Comparison of ENCODE assay signal across 29 cellular contexts in genomic region chr5:102617187-102617856, GRCh38.
DNase-seq lines count a peak whose midpoint lies in the region; ATAC-seq and TF ChIP-seq lines count a peak whose summit lies in the region.
"Had no signal": no experiment of that assay in that cellular context is flagged by ENCODE, and none has a peak within 500 bp of the region (broad histone marks: within the 10 kb centered on the region; RNA-seq: fewer than 3 reads in every experiment).

No MANE protein-coding gene starts in this region.

- 72 to 76% methylated on average over 3 to 4 of the region's 4 CpGs for WGBS in gastroesophageal sphincter (ENCODE audit: low coverage in 1 of 2), 2 donors

- H3K9me2 ChIP-seq in GM23338 (ENCODE audit: insufficient read depth): no peaks in the 10 kb centered on the region

- H3F3A ChIP-seq in GM23338 (replicated peaks; ENCODE audit: low read depth): no peaks in the 10 kb centered on the region

- H3K4me1 Mint-ChIP-seq in GM23338: no peaks in the 10 kb centered on the region
- H3K4me1 Mint-ChIP-seq: activated CD8-positive, alpha-beta memory T cell treated with anti-CD3 and anti-CD28 coated beads, Interleukin-2, amount 10 ng/mL, durations not matched to agents 7 days and 5 days; stimulated activated naive CD8-positive, alpha-beta T cell treated with anti-CD3 and anti-CD28 coated beads, Interleukin-15, amount 100 ng/mL, for 72 hours; WTC11 had no signal

- peak overlapping the region in 1 of 4 donors; percentile 28 for H3K27ac ChIP-seq in gastroesophageal sphincter
- H3K27ac ChIP-seq in GM23338 (ENCODE audit: low read depth): no peak overlapping the region
- H3K27ac ChIP-seq: cardiac muscle cell, HL-60 had no signal

- peaks cover 3% of the 10 kb centered on the region for H3K27me3 Mint-ChIP-seq in GM23338 (ENCODE audit: insufficient read depth, low read depth, poor library complexity)

- ATAC-seq in gastroesophageal sphincter: peak; percentile 80
- peak; percentile 96 for ATAC-seq in sciatic nerve
- ATAC-seq in GM23338: no peak
- ATAC-seq in stimulated activated naive CD8-positive, alpha-beta T cell treated with anti-CD3 and anti-CD28 coated beads, Interleukin-15, Interleukin-2, amounts not matched to agents 100 U/mL and 50 U/mL, for 24 hours: no peak
- ATAC-seq: activated CD8-positive, alpha-beta memory T cell treated with anti-CD3 and anti-CD28 coated beads, Interleukin-2, amount 10 ng/mL, durations not matched to agents 7 days and 5 days; activated T-cell treated with anti-CD3 and anti-CD28 coated beads, Interleukin-2, amount 50 U/mL, for 72 hours; left cardiac atrium; Panc1; stimulated activated naive CD8-positive, alpha-beta T cell treated with anti-CD3 and anti-CD28 coated beads, Interleukin-15, amount 100 ng/mL, for 72 hours; WTC11 had no signal

- H2AFZ ChIP-seq in GM23338: no peak overlapping the region

- H3K4me1 ChIP-seq in gastroesophageal sphincter: no peaks in the 10 kb centered on the region
- H3K4me1 ChIP-seq in GM23338 (ENCODE audit: insufficient read depth): no peaks in the 10 kb centered on the region
- H3K4me1 ChIP-seq: Caco-2 had no signal

- intact Hi-C loops in sciatic nerve (cut with DNase I): no loop called here

- no peak overlapping the region for H3K4me3 Mint-ChIP-seq in GM23338
- H3K4me3 Mint-ChIP-seq: activated CD8-positive, alpha-beta memory T cell treated with anti-CD3 and anti-CD28 coated beads, Interleukin-2, amount 10 ng/mL, durations not matched to agents 7 days and 5 days; activated T-cell treated with anti-CD3 and anti-CD28 coated beads, Interleukin-2, amount 50 U/mL, for 72 hours; stimulated activated naive CD8-positive, alpha-beta T cell treated with anti-CD3 and anti-CD28 coated beads, Interleukin-15, amount 100 ng/mL, for 72 hours; WTC11 had no signal

- no peaks in the 10 kb centered on the region for H4K20me1 ChIP-seq in GM23338 (replicated peaks; ENCODE audit: insufficient read depth)
- H4K20me1 ChIP-seq: BLaER1 treated with 17β-estradiol and CSF1 and Interleukin-3, amounts not matched to agents 10 nM and 100 nM had no signal

- peak; percentile 66 for DNase-seq in AG09309 (ENCODE audit: low read depth)
- DNase-seq in LHCN-M2 (ENCODE audit: low read depth): peak; percentile 70
- no peak for DNase-seq in sciatic nerve (ENCODE audit: low spot score)
- DNase-seq in NCI-H345 (lab: John Stamatoyannopoulos, UW): no peak
- no peak for DNase-seq in globus pallidus (ENCODE audit: low spot score)
- DNase-seq in GM23338 (ENCODE audit: low spot score): no peak
- no peak for DNase-seq in stimulated activated naive CD8-positive, alpha-beta T cell treated with anti-CD3 and anti-CD28 coated beads, Interleukin-15, Interleukin-2, amounts not matched to agents 100 U/mL and 50 U/mL, for 24 hours
- DNase-seq: activated CD4-positive, alpha-beta T cell treated with anti-CD3 and anti-CD28 coated beads, Interleukin-2, amount 50 U/mL, for 1 hour; activated CD8-positive, alpha-beta memory T cell treated with anti-CD3 and anti-CD28 coated beads, Interleukin-2, amount 10 ng/mL, durations not matched to agents 7 days and 5 days; activated naive CD4-positive, alpha-beta T cell treated with anti-CD3 and anti-CD28 coated beads, Interleukin-2, amount 50 U/mL, for 16 hours; activated T-cell treated with anti-CD3 and anti-CD28 coated beads, Interleukin-2, amount 50 U/mL, for 72 hours; aorta; Caco-2; cortex of kidney; head of caudate nucleus; left cardiac atrium; mammary epithelial cell; occipital lobe; SIG-M5; stimulated activated naive CD8-positive, alpha-beta T cell treated with anti-CD3 and anti-CD28 coated beads, Interleukin-15, amount 100 ng/mL, for 72 hours; SW 1271; T1000; trophoblast cell had no signal

- no peak for TF ChIP-seq POLR2A in gastroesophageal sphincter (IDR thresholded peaks at IDR 0.05)

- no peak overlapping the region for H3K27ac Mint-ChIP-seq in GM23338
- H3K27ac Mint-ChIP-seq: activated CD8-positive, alpha-beta memory T cell treated with anti-CD3 and anti-CD28 coated beads, Interleukin-2, amount 10 ng/mL, durations not matched to agents 7 days and 5 days; activated T-cell treated with anti-CD3 and anti-CD28 coated beads, Interleukin-2, amount 50 U/mL, for 72 hours; stimulated activated naive CD8-positive, alpha-beta T cell treated with anti-CD3 and anti-CD28 coated beads, Interleukin-15, amount 100 ng/mL, for 72 hours; WTC11 had no signal

- no peak for TF ChIP-seq EP300 in gastroesophageal sphincter (IDR thresholded peaks at IDR 0.05)

- H3K4me2 ChIP-seq in GM23338: no peak overlapping the region
- H3K4me2 ChIP-seq: BLaER1 treated with 17β-estradiol and CSF1 and Interleukin-3, amounts not matched to agents 10 nM and 100 nM had no signal

- H3K79me2 ChIP-seq in GM23338 (replicated peaks; ENCODE audit: insufficient read depth): no peaks in the 10 kb centered on the region

- TF ChIP-seq CTCF in AG09309 (IDR thresholded peaks at IDR 0.05; ENCODE audit: control insufficient read depth, insufficient read depth, low read depth, low read length, missing control alignments) (no peak), gastroesophageal sphincter (IDR thresholded peaks at IDR 0.05) (no peak), GM23338 (conservative IDR thresholded peaks at IDR 0.05; ENCODE audit: low read depth in 2 of 2) (no peak)

- no peaks in the 10 kb centered on the region for H3K27me3 ChIP-seq in gastroesophageal sphincter
- H3K27me3 ChIP-seq in GM23338 (ENCODE audit: insufficient read depth): no peaks in the 10 kb centered on the region
- H3K27me3 ChIP-seq: BLaER1 treated with 17β-estradiol and CSF1 and Interleukin-3, amounts not matched to agents 10 nM and 100 nM; cardiac muscle cell had no signal

- no peaks in the 10 kb centered on the region for H3K36me3 Mint-ChIP-seq in GM23338 (ENCODE audit: low read depth)
- H3K36me3 Mint-ChIP-seq: activated CD8-positive, alpha-beta memory T cell treated with anti-CD3 and anti-CD28 coated beads, Interleukin-2, amount 10 ng/mL, durations not matched to agents 7 days and 5 days had no signal

- H3K9me3 ChIP-seq in gastroesophageal sphincter: no peaks in the 10 kb centered on the region

- no peaks in the 10 kb centered on the region for H3K9me3 Mint-ChIP-seq in GM23338

- H3K36me3 ChIP-seq in gastroesophageal sphincter (no peaks in the 10 kb centered on the region), GM23338 (ENCODE audit: insufficient read depth) (no peaks in the 10 kb centered on the region)
- H3K36me3 ChIP-seq: BLaER1 treated with 17β-estradiol and CSF1 and Interleukin-3, amounts not matched to agents 10 nM and 100 nM; cardiac muscle cell had no signal

- H3K4me3 ChIP-seq in AG09309 (ENCODE audit: control insufficient read depth, low read depth, low read length): no peak overlapping the region
- H3K4me3 ChIP-seq in gastroesophageal sphincter: no peak overlapping the region
- H3K4me3 ChIP-seq in GM23338: no peak overlapping the region
- H3K4me3 ChIP-seq: BLaER1 treated with 17β-estradiol and CSF1 and Interleukin-3, amounts not matched to agents 10 nM and 100 nM; cardiac muscle cell had no signal

TF ChIP-seq in GM23338, 12 proteins besides CTCF, POLR2A, EP300 and RAD21 (continues in another document):
- TF ChIP-seq ZNF114 (CRISPR knock-in tag; IDR thresholded peaks at IDR 0.05) (no peak), NANOG (IDR thresholded peaks at IDR 0.05; ENCODE audit: borderline replicate concordance) (no peak), ETS1 (IDR thresholded peaks at IDR 0.05) (no peak), JUNB (IDR thresholded peaks at IDR 0.05; ENCODE audit: unreplicated experiment) (no peak), REST (IDR thresholded peaks at IDR 0.05; ENCODE audit: unreplicated experiment) (no peak), STAT1 (IDR thresholded peaks at IDR 0.05; ENCODE audit: unreplicated experiment) (no peak)

Comparison
In these comparisons a context has a peak if more than half of its experiments do, and no peak if none do; other contexts are left out.
1. DNase-seq: peak in AG09309 (single experiment) and LHCN-M2 (single experiment); none in sciatic nerve (single experiment), NCI-H345 (single experiment), globus pallidus (single experiment), GM23338 (single experiment) and stimulated activated naive CD8-positive, alpha-beta T cell treated with anti-CD3 and anti-CD28 coated beads, Interleukin-15, Interleukin-2, amounts not matched to agents 100 U/mL and 50 U/mL, for 24 hours (single experiment).
2. ATAC-seq: peak in gastroesophageal sphincter (single experiment) and sciatic nerve (single experiment); none in GM23338 (single experiment) and stimulated activated naive CD8-positive, alpha-beta T cell treated with anti-CD3 and anti-CD28 coated beads, Interleukin-15, Interleukin-2, amounts not matched to agents 100 U/mL and 50 U/mL, for 24 hours (single experiment).